Comparison of ENCODE assay signal across 18 cellular contexts in the genomic region with DNA sequence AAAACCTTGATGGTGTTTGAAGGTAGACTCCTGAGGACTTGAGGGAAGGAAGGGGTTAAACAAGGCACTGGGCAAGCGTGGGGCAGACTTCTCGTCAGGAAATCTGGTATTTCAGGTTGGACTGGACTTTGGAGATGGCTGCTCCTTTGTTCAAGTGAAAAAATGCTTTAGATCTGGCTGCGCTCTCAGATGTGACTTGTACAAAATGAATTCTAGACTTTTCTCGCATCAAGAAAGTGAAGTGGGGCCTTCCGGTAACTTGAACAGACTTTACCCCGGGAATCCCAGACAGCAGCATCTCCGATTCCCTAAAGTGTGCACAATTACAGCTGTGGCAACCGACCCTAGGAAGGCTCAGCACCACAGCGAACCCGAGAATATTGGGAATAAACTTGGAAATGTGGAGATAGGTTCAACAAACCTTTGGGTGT. TPM values are rescaled to one million over a fixed set of nuclear protein-coding genes. Genes with fewer than 3 reads are reported as not detected.
DNase-seq lines count a peak whose midpoint lies in the region; ATAC-seq, FAIRE-seq and TF ChIP-seq lines count a peak whose summit lies in the region.
"Had no signal": no experiment of that assay in that cellular context is flagged by ENCODE, and none has a peak within 500 bp of the region (broad histone marks: within the 10 kb centered on the region; RNA-seq: fewer than 3 reads in every experiment).

No MANE protein-coding gene starts in this region.

- H3K27ac Mint-ChIP-seq in activated CD4-positive, alpha-beta T cell treated with anti-CD3 and anti-CD28 coated beads, Interleukin-2, amount 10 ng/mL, durations not matched to agents 24 days and 14 days = no peak overlapping the region
- H3K27ac Mint-ChIP-seq: naive B cell; stimulated activated naive CD8-positive, alpha-beta T cell treated with anti-CD3 and anti-CD28 coated beads, Interleukin-15, Interleukin-2, amounts not matched to agents 100 ng/mL and 50 ng/mL, for 24 hours had no signal

- H3K27ac ChIP-seq in iPS-20b (ENCODE audit: low read length) = no peak overlapping the region
- H3K27ac ChIP-seq in pancreas = peak overlapping the region; percentile 52 to 77 (median 70)
- H3K27ac ChIP-seq: BLaER1, KMS-11 had no signal

- H3K4me1 ChIP-seq in iPS-20b (ENCODE audit: insufficient read depth, low read length) = peaks cover 12% of the 10 kb centered on the region
- H3K4me1 ChIP-seq in pancreas = peaks cover 0 to 21% (median 14%) of the 10 kb centered on the region in 3 donors
- H3K4me1 ChIP-seq: BLaER1 had no signal

- H3K27me3 Mint-ChIP-seq in activated CD4-positive, alpha-beta T cell treated with anti-CD3 and anti-CD28 coated beads, Interleukin-2, amount 10 ng/mL, durations not matched to agents 24 days and 14 days = peaks cover 15% of the 10 kb centered on the region

- no peak overlapping the region for H3K4me3 Mint-ChIP-seq in activated CD4-positive, alpha-beta T cell treated with anti-CD3 and anti-CD28 coated beads, Interleukin-2, amount 10 ng/mL, durations not matched to agents 24 days and 14 days
- H3K4me3 Mint-ChIP-seq: naive B cell; stimulated activated naive CD8-positive, alpha-beta T cell treated with anti-CD3 and anti-CD28 coated beads, Interleukin-15, Interleukin-2, amounts not matched to agents 100 ng/mL and 50 ng/mL, for 24 hours had no signal

- 6 to 16% methylated on average over 10 of the region's 10 CpGs for WGBS in pancreas, 2 donors

- intact Hi-C loops in pancreas (cut with DNase I) = no loop called here
- intact Hi-C loops in activated CD4-positive, alpha-beta T cell treated with anti-CD3 and anti-CD28 coated beads, Interleukin-2, amount 10 ng/mL, durations not matched to agents 24 days and 14 days (cut with micrococcal nuclease) = no loop called here

- H3K27me3 ChIP-seq in iPS-20b (ENCODE audit: insufficient read depth, low read length) (no peaks in the 10 kb centered on the region), pancreas (no peaks in the 10 kb centered on the region), MG63 (no peaks in the 10 kb centered on the region)
- H3K27me3 ChIP-seq: BLaER1 had no signal

- FAIRE-seq in pancreas (lab: Jason Lieb, UNC) = no peak
- FAIRE-seq: colon, H54 had no signal

- H3K36me3 ChIP-seq in iPS-20b (ENCODE audit: insufficient read depth, low read depth, low read length) (no peaks in the 10 kb centered on the region), pancreas (no peaks in the 10 kb centered on the region), MG63 (no peaks in the 10 kb centered on the region)
- H3K36me3 ChIP-seq: BLaER1 had no signal

- TF ChIP-seq CTCF in pancreas (IDR thresholded peaks at IDR 0.05) = no peak

- H3K4me3 ChIP-seq in iPS-20b (ENCODE audit: low read length) (peak overlapping the region; percentile 2; the same call in 1 of the 2 replicates), pancreas (peak overlapping the region in 1 of 4 donors; percentile 17), MG63 (no peak overlapping the region)
- H3K4me3 ChIP-seq: BLaER1 had no signal

- H3K9me3 ChIP-seq in iPS-20b (ENCODE audit: insufficient read depth, low read depth, low read length) (no peaks in the 10 kb centered on the region), pancreas (no peaks in the 10 kb centered on the region), MG63 (no peaks in the 10 kb centered on the region)
- H3K9me3 ChIP-seq: BLaER1 had no signal

- peak overlapping the region; percentile 19; the same call in 1 of the 2 replicates for H3K9ac ChIP-seq in iPS-20b (ENCODE audit: low read depth, low read length)
- H3K9ac ChIP-seq: BLaER1, KMS-11 had no signal

- H3K36me3 Mint-ChIP-seq in activated CD4-positive, alpha-beta T cell treated with anti-CD3 and anti-CD28 coated beads, Interleukin-2, amount 10 ng/mL, durations not matched to agents 24 days and 14 days (ENCODE audit: low read depth) = no peaks in the 10 kb centered on the region
- H3K36me3 Mint-ChIP-seq: naive B cell had no signal

- peaks cover 3% of the 10 kb centered on the region for H3K9me3 Mint-ChIP-seq in activated CD4-positive, alpha-beta T cell treated with anti-CD3 and anti-CD28 coated beads, Interleukin-2, amount 10 ng/mL, durations not matched to agents 24 days and 14 days
- H3K9me3 Mint-ChIP-seq: naive B cell; stimulated activated naive CD8-positive, alpha-beta T cell treated with anti-CD3 and anti-CD28 coated beads, Interleukin-15, Interleukin-2, amounts not matched to agents 100 ng/mL and 50 ng/mL, for 24 hours had no signal

- no peaks in the 10 kb centered on the region for H3K4me1 Mint-ChIP-seq in activated CD4-positive, alpha-beta T cell treated with anti-CD3 and anti-CD28 coated beads, Interleukin-2, amount 10 ng/mL, durations not matched to agents 24 days and 14 days
- H3K4me1 Mint-ChIP-seq: naive B cell had no signal

- peak; percentile 94 for DNase-seq in DMS79 treated with DMSO at 0.1 percent for 48 hours (lab: John Stamatoyannopoulos, UW)
- DNase-seq in NCI-H774 (lab: John Stamatoyannopoulos, UW) = peak; percentile 12
- DNase-seq in pancreas = peak in 4 of 6 donors; percentile 53 to 74 (median 68)
- DNase-seq in activated CD4-positive, alpha-beta T cell treated with anti-CD3 and anti-CD28 coated beads, Interleukin-2, amount 10 ng/mL, durations not matched to agents 24 days and 14 days = no peak
- no peak for DNase-seq in MG63
- DNase-seq in anterior cingulate cortex (lab: John Stamatoyannopoulos, UW) = no peak
- DNase-seq: activated gamma-delta T cell; naive B cell; NCI-H226; stimulated activated CD4-positive, alpha-beta T cell treated with anti-CD3 and anti-CD28 coated beads, Interleukin-1b, Interleukin-23, amount 100 ng/mL, for 48 hours had no signal

- ATAC-seq in pancreas (peak; percentile 83 to 95 (median 94)), GM21515 (IDR thresholded peaks at IDR 0.05; ENCODE audit: unreplicated experiment) (no peak)
- ATAC-seq: SK-N-SH treated with all-trans-retinoic acid at 6 μM for 48 hours had no signal

RNA-seq across cellular contexts. Expression of a gene that starts 44.3 kb away (rescaled TPM):
- 100 to 1,000 TPM in 3 of 6 donors, 10 to 100 TPM in 3; 36.4 to 392 (median 81.7) TPM for total RNA-seq in pancreas
- 100 to 1,000 TPM in 1 of 2 donors, 10 to 100 TPM in 1; 88.2 to 129 TPM for polyA plus RNA-seq in pancreas
- total RNA-seq in activated CD4-positive, alpha-beta T cell treated with anti-CD3 and anti-CD28 coated beads, Interleukin-2, amount 10 ng/mL, durations not matched to agents 24 days and 14 days = 2.0 TPM in 2 replicates
- 66.9 and 104 TPM in 2 replicates for total RNA-seq in MG63 (2014; rRNA removed; shearing (Covaris generic); ENCODE audit: low replicate concordance)

Comparison
In these comparisons a context has a peak if more than half of its experiments do, and no peak if none do; other contexts are left out.
1. DNase-seq: peak in DMS79 treated with DMSO at 0.1 percent for 48 hours (single experiment), NCI-H774 (single experiment) and pancreas (4 of 6); none in activated CD4-positive, alpha-beta T cell treated with anti-CD3 and anti-CD28 coated beads, Interleukin-2, amount 10 ng/mL, durations not matched to agents 24 days and 14 days (single experiment), MG63 (single experiment) and anterior cingulate cortex (0 of 58).
2. RNA of a gene that starts 44.3 kb away (total RNA-seq): 36.4 to 392 TPM in pancreas and 66.9 to 104 TPM in MG63; 2.0 TPM in activated CD4-positive, alpha-beta T cell treated with anti-CD3 and anti-CD28 coated beads, Interleukin-2, amount 10 ng/mL, durations not matched to agents 24 days and 14 days; every median in the first group is over 10 times any median in the second.